Comparison of ENCODE assay signal across 8 cellular contexts in the genomic region with DNA sequence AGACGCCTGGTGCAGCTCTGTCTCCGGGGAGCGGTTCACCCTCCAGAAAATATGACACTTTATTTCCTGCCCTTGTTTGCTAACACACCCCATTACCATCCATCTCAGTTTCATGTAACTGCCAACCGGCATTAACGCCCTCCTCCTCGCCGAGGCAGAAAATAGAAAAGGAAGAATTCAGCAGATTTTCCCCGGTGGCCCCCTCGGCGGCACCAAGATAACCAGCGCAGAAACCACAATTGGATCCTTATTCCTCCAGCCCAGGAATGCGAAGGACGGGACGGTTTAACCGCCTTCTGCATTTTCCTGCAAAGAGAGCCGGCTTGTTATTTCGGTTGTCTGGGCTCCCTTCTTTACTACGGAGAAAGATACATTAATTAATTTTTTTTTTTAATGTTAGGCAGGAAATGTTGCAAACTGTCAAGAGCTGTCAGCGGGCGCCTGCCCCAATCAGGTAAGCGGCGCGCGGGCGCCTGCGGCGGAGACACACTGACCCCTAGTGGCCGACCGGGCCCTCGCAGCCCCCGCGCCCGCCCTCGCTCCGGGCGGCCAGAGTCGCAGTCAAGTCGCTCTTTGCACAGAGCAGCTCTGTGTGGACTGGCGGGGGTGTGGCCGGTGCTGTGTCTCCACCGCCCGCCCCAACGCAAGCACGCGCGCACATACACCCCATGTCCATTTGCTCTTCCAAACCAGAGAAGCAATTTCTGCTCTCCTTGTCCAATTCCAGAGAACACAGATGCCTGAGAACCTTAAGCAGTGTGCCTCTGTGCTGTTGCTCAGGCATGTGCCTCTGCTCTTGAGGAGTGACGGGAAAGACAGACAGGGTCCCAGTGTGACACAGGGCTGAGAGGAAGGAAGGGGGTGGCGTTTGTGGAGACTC. TPM values are rescaled to one million over a fixed set of nuclear protein-coding genes. Genes with fewer than 3 reads are reported as not detected.
DNase-seq lines count a peak whose midpoint lies in the region; ATAC-seq and TF ChIP-seq lines count a peak whose summit lies in the region.

No MANE protein-coding gene starts in this region.

- H3K4me3 ChIP-seq in AG10803 (ENCODE audit: low read length) = peak overlapping the region; percentile 55

- DNase-seq in AG10803 (ENCODE audit: low read depth) (peak; percentile 60), NCI-H2227 (lab: John Stamatoyannopoulos, UW; ENCODE audit: unreplicated experiment) (peak; percentile 83), cerebellar cortex (ENCODE audit: low spot score) (peak; percentile 63), left colon (peak; percentile 67 to 83)
- peak; percentile 83 for DNase-seq in stimulated activated CD4-positive, alpha-beta T cell treated with anti-CD3 and anti-CD28 coated beads, Interleukin-1b, Interleukin-23, amount 100 ng/mL, for 48 hours

- ATAC-seq in GM18907 (IDR thresholded peaks at IDR 0.05; ENCODE audit: unreplicated experiment) = peak; percentile 93
- peak; percentile 89 for ATAC-seq in HG03139 (IDR thresholded peaks at IDR 0.05; ENCODE audit: unreplicated experiment)
- peak; percentile 97 for ATAC-seq in activated CD4-positive, CD25-positive, alpha-beta regulatory T cell treated with anti-CD3 and anti-CD28 coated beads, Interleukin-2, amount 50 U/mL, for 24 hours
- ATAC-seq in left colon = peak; percentile 99

- intact Hi-C loops in left colon (cut with DNase I, micrococcal nuclease) = loop anchor here in 1 of 2 donors (5.0 kb wide), 1 partner anchor 188 kb away; a partner anchor contains a TSS

- peak; percentile 71 for TF ChIP-seq CTCF in AG10803 (conservative IDR thresholded peaks at IDR 0.05; ENCODE audit: low read length)

RNA-seq across cellular contexts. Expression of a gene that starts 53.6 kb away (rescaled TPM):
- 1 to 10 TPM; 2.0 to 2.2 TPM for total RNA-seq in left colon

RNA-seq across cellular contexts. Expression of a gene that starts 53.8 kb away (rescaled TPM):
- 1 to 10 TPM; 7.6 to 9.2 TPM for total RNA-seq in left colon

Comparison
In these comparisons a context has a peak if more than half of its experiments do, and no peak if none do; other contexts are left out.
1. Peak in every context shown above with its lines: DNase-seq, ATAC-seq and H3K4me3 ChIP-seq.